In the genomic region with DNA sequence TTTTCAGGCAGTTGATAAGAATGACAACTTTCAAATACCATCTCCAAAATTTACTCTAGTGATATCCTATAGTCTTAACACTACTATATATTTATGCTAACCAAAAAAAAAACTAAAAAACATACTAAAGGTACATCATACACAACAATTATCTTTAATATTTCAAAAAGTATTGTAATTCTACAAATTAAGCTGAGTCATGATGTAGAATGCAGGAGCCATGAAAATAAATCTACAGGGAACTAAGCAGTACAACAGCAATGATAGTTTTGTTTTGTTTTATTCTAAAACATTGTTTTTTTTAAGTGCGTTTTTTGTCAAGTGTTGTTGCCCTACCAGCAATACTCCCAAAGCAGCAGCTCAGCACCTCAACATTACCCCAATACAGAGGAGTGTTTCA, we compare ENCODE assay signal across 2 cellular contexts.
TF ChIP-seq lines count a peak whose summit lies in the region.

No MANE protein-coding gene starts in this region.

TF ChIP-seq in HepG2, 621 proteins besides CTCF, POLR2A, EP300 and RAD21:
- TF ChIP-seq, protein P1, sequence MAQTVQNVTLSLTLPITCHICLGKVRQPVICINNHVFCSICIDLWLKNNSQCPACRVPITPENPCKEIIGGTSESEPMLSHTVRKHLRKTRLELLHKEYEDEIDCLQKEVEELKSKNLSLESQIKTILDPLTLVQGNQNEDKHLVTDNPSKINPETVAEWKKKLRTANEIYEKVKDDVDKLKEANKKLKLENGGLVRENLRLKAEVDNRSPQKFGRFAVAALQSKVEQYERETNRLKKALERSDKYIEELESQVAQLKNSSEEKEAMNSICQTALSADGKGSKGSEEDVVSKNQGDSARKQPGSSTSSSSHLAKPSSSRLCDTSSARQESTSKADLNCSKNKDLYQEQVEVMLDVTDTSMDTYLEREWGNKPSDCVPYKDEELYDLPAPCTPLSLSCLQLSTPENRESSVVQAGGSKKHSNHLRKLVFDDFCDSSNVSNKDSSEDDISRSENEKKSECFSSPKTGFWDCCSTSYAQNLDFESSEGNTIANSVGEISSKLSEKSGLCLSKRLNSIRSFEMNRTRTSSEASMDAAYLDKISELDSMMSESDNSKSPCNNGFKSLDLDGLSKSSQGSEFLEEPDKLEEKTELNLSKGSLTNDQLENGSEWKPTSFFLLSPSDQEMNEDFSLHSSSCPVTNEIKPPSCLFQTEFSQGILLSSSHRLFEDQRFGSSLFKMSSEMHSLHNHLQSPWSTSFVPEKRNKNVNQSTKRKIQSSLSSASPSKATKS (CRISPR knock-in tag; IDR thresholded peaks at IDR 0.05) = no peak
- TF ChIP-seq, protein P2, sequence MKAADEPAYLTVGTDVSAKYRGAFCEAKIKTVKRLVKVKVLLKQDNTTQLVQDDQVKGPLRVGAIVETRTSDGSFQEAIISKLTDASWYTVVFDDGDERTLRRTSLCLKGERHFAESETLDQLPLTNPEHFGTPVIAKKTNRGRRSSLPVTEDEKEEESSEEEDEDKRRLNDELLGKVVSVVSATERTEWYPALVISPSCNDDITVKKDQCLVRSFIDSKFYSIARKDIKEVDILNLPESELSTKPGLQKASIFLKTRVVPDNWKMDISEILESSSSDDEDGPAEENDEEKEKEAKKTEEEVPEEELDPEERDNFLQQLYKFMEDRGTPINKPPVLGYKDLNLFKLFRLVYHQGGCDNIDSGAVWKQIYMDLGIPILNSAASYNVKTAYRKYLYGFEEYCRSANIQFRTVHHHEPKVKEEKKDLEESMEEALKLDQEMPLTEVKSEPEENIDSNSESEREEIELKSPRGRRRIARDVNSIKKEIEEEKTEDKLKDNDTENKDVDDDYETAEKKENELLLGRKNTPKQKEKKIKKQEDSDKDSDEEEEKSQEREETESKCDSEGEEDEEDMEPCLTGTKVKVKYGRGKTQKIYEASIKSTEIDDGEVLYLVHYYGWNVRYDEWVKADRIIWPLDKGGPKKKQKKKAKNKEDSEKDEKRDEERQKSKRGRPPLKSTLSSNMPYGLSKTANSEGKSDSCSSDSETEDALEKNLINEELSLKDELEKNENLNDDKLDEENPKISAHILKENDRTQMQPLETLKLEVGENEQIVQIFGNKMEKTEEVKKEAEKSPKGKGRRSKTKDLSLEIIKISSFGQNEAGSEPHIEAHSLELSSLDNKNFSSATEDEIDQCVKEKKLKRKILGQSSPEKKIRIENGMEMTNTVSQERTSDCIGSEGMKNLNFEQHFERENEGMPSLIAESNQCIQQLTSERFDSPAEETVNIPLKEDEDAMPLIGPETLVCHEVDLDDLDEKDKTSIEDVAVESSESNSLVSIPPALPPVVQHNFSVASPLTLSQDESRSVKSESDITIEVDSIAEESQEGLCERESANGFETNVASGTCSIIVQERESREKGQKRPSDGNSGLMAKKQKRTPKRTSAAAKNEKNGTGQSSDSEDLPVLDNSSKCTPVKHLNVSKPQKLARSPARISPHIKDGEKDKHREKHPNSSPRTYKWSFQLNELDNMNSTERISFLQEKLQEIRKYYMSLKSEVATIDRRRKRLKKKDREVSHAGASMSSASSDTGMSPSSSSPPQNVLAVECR (CRISPR knock-in tag; IDR thresholded peaks at IDR 0.05; ENCODE audit: borderline replicate concordance) = no peak
- peak; percentile 81 for TF ChIP-seq NFE2L2 (IDR thresholded peaks at IDR 0.05; ENCODE audit: low read length)
- peak; percentile 70 to 77 for TF ChIP-seq MAFK (conservative IDR thresholded peaks at IDR 0.05 in 1 of 2, IDR thresholded peaks at IDR 0.05 in 1 of 2; ENCODE audit: low read length in 2 of 2)
- TF ChIP-seq MAFF (IDR thresholded peaks at IDR 0.05; ENCODE audit: low read depth, low read length) = 0 out of 2 replicates have a peak, but pooled peaks have one; percentile 53

TF ChIP-seq in WTC11, 78 proteins besides CTCF, POLR2A, EP300 and RAD21 (continued from another document):
- TF ChIP-seq E2F1 (CRISPR knock-in tag; IDR thresholded peaks at IDR 0.05) = no peak
- no peak for TF ChIP-seq ZNF219 (CRISPR knock-in tag; IDR thresholded peaks at IDR 0.05; ENCODE audit: borderline replicate concordance)
- no peak for TF ChIP-seq SMAD4 (CRISPR knock-in tag; IDR thresholded peaks at IDR 0.05)
- no peak for TF ChIP-seq NR3C1 (CRISPR knock-in tag; conservative IDR thresholded peaks at IDR 0.05; ENCODE audit: low read depth)
- no peak for TF ChIP-seq FOXP1 (CRISPR knock-in tag; IDR thresholded peaks at IDR 0.05; ENCODE audit: borderline replicate concordance)
- no peak for TF ChIP-seq ZNF138 (CRISPR knock-in tag; conservative IDR thresholded peaks at IDR 0.05)
- TF ChIP-seq PREB (CRISPR knock-in tag; IDR thresholded peaks at IDR 0.05; ENCODE audit: borderline replicate concordance) = no peak
- TF ChIP-seq, protein P3, sequence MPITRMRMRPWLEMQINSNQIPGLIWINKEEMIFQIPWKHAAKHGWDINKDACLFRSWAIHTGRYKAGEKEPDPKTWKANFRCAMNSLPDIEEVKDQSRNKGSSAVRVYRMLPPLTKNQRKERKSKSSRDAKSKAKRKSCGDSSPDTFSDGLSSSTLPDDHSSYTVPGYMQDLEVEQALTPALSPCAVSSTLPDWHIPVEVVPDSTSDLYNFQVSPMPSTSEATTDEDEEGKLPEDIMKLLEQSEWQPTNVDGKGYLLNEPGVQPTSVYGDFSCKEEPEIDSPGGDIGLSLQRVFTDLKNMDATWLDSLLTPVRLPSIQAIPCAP (CRISPR knock-in tag; IDR thresholded peaks at IDR 0.05) = no peak
- no peak for TF ChIP-seq SP1 (CRISPR knock-in tag; conservative IDR thresholded peaks at IDR 0.05)
- TF ChIP-seq, protein P4, sequence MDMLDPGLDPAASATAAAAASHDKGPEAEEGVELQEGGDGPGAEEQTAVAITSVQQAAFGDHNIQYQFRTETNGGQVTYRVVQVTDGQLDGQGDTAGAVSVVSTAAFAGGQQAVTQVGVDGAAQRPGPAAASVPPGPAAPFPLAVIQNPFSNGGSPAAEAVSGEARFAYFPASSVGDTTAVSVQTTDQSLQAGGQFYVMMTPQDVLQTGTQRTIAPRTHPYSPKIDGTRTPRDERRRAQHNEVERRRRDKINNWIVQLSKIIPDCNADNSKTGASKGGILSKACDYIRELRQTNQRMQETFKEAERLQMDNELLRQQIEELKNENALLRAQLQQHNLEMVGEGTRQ (CRISPR knock-in tag; IDR thresholded peaks at IDR 0.05) = no peak
